Comparison of ENCODE assay signal across 13 cellular contexts in genomic region chr14:68936476-68936875, GRCh38. TPM values are rescaled to one million over a fixed set of nuclear protein-coding genes. Genes with fewer than 3 reads are reported as not detected.
DNase-seq lines count a peak whose midpoint lies in the region; ATAC-seq and TF ChIP-seq lines count a peak whose summit lies in the region.
"Had no signal": no experiment of that assay in that cellular context is flagged by ENCODE, and none has a peak within 500 bp of the region (broad histone marks: within the 10 kb centered on the region; RNA-seq: fewer than 3 reads in every experiment).

No MANE protein-coding gene starts in this region.

- no peaks in the 10 kb centered on the region for H3K27me3 ChIP-seq in subcutaneous abdominal adipose tissue (ENCODE audit: control insufficient read depth in 5 of 5, insufficient read depth in 4 of 5, low read length in 5 of 5)
- H3K27me3 ChIP-seq: foreskin keratinocyte had no signal

- no peak for DNase-seq in T-cell
- DNase-seq in coronary artery (ENCODE audit: low spot score), result no peak
- DNase-seq in GM20000 (ENCODE audit: low spot score), result no peak
- no peak for DNase-seq in lower leg skin (ENCODE audit: low spot score in 2 of 2)
- DNase-seq in activated CD8-positive, alpha-beta memory T cell treated with anti-CD3 and anti-CD28 coated beads, Interleukin-2, amount 50 U/mL, for 4 hours, result no peak
- DNase-seq: cerebellar nuclear complex, foreskin keratinocyte, left colon, NCI-H2171 treated with DMSO at 0.1 percent for 48 hours had no signal

- peak overlapping the region in 1 of 3 donors; percentile 62 for H3K4me3 Mint-ChIP-seq in T-cell

- H3K27ac ChIP-seq in coronary artery (peak overlapping the region; percentile 81 to 92), mesodermal cell (ENCODE audit: low read depth, low read length, severe bottlenecking) (peak overlapping the region; percentile 16), subcutaneous abdominal adipose tissue (ENCODE audit: low read depth, low read length) (peak overlapping the region; percentile 11)
- H3K27ac ChIP-seq: foreskin keratinocyte, KMS-11 had no signal

- intact Hi-C loops in lower leg skin (cut with DNase I; ENCODE audit: low total_unique reads), result no loop called here

- CTCF ChIA-PET in T-cell (lab: Charles Lee), result no interaction called here

- peaks cover 78 to 85% (median 80%) of the 10 kb centered on the region in 3 donors for H3K4me1 Mint-ChIP-seq in T-cell

- no peak for TF ChIP-seq POLR2A in lower leg skin (IDR thresholded peaks at IDR 0.05)

- H3K27ac Mint-ChIP-seq in T-cell, result peak overlapping the region; percentile 19 to 79

- H3K4me3 ChIP-seq in coronary artery, result peak overlapping the region; percentile 39
- H3K4me3 ChIP-seq in mesodermal cell (ENCODE audit: extremely low read depth, insufficient read depth, low read length, poor library complexity, severe bottlenecking), result no peak overlapping the region
- no peak overlapping the region for H3K4me3 ChIP-seq in subcutaneous abdominal adipose tissue (ENCODE audit: low read depth in 1 of 5, low read length in 5 of 5)
- H3K4me3 ChIP-seq in lower leg skin (ENCODE audit: low read depth, poor library complexity, severe bottlenecking), result no peak overlapping the region

- H3K9me3 ChIP-seq in mesodermal cell (ENCODE audit: control insufficient read depth, low read length) (no peaks in the 10 kb centered on the region), subcutaneous abdominal adipose tissue (ENCODE audit: control insufficient read depth in 5 of 5, low read length in 5 of 5) (no peaks in the 10 kb centered on the region)

- no peak for TF ChIP-seq CTCF in coronary artery (IDR thresholded peaks at IDR 0.05)
- TF ChIP-seq CTCF in GM20000 (IDR thresholded peaks at IDR 0.05; ENCODE audit: extremely low read depth, missing control alignments), result no peak
- no peak for TF ChIP-seq CTCF in lower leg skin (IDR thresholded peaks at IDR 0.05)

- H3K36me3 ChIP-seq in mesodermal cell (ENCODE audit: control insufficient read depth, insufficient read depth, low read length) (peaks cover 67% of the 10 kb centered on the region), subcutaneous abdominal adipose tissue (ENCODE audit: control insufficient read depth in 5 of 5, insufficient read depth in 5 of 5, low read length in 5 of 5) (no peaks in the 10 kb centered on the region)

- ATAC-seq in T-cell (replicated peaks in 1 of 4), result no peak
- no peak for ATAC-seq in HG03196 (IDR thresholded peaks at IDR 0.05; ENCODE audit: unreplicated experiment)
- ATAC-seq: foreskin keratinocyte, left colon had no signal

- no peaks in the 10 kb centered on the region for H3K9me3 Mint-ChIP-seq in T-cell

- peaks cover 10% of the 10 kb centered on the region for H3K36me3 Mint-ChIP-seq in T-cell

- H3K9ac ChIP-seq in subcutaneous abdominal adipose tissue (ENCODE audit: low read length in 5 of 5), result peak overlapping the region in 1 of 5 donors; percentile 22
- H3K9ac ChIP-seq: KMS-11 had no signal

- H3K27me3 Mint-ChIP-seq in T-cell, result no peaks in the 10 kb centered on the region

- POLR2A ChIA-PET in T-cell (lab: Charles Lee), result interaction anchor here (0.7 kb wide), 2 partner anchors 29 to 50 kb away, joined by 3 to 5 read pairs; no protein-coding TSS in a partner anchor

- H3K4me1 ChIP-seq in mesodermal cell (ENCODE audit: control insufficient read depth, insufficient read depth, low read length, poor library complexity, severe bottlenecking), result peaks cover 64% of the 10 kb centered on the region
- H3K4me1 ChIP-seq in subcutaneous abdominal adipose tissue (ENCODE audit: control insufficient read depth in 5 of 5, insufficient read depth in 5 of 5, low read length in 5 of 5), result peaks cover 3 to 53% (median 49%) of the 10 kb centered on the region in 5 donors

- 92 to 97% methylated on average over 8 of the region's 8 CpGs for WGBS in mesodermal cell (ENCODE audit: insufficient coverage in 2 of 2), 2 experiments
- WGBS in lower leg skin, 2 donors, result 68 to 79% methylated on average over 8 of the region's 8 CpGs

RNA-seq across cellular contexts. Expression of gene ACTN1, which starts 42.6 kb away (rescaled TPM):
- total RNA-seq in T-cell, result 100 to 1,000 TPM in 4 of 5 donors, 10 to 100 TPM in 1; 84.8 to 219 (median 122) TPM
- 357 TPM for polyA plus RNA-seq in mesodermal cell (2013, experiment 1 of 2)
- polyA plus RNA-seq in mesodermal cell (2013, experiment 2 of 2), result 310 TPM
- total RNA-seq in lower leg skin, result 100 to 1,000 TPM in 2 of 4 donors, 10 to 100 TPM in 2; 31.9 to 111 (median 76.1) TPM

Comparison
In these comparisons a context has a peak if more than half of its experiments do, and no peak if none do; other contexts are left out.
1. H3K27ac ChIP-seq: peak in every context shown above with its lines; median percentile 86 in coronary artery; 16 in mesodermal cell; 11 in subcutaneous abdominal adipose tissue.